ENCODE assay signal across 22 cellular contexts in genomic region chr7:149093228-149093627, GRCh38. TPM values are rescaled to one million over a fixed set of nuclear protein-coding genes. Genes with fewer than 3 reads are reported as not detected.
DNase-seq lines count a peak whose midpoint lies in the region; ATAC-seq, FAIRE-seq and TF ChIP-seq lines count a peak whose summit lies in the region.
"Had no signal": no experiment of that assay in that cellular context is flagged by ENCODE, and none has a peak within 500 bp of the region (broad histone marks: within the 10 kb centered on the region; RNA-seq: fewer than 3 reads in every experiment).

No MANE protein-coding gene starts in this region.

- intact Hi-C loops in HepG2 (cut with micrococcal nuclease; ENCODE audit: unreplicated experiment), result loop anchor here (2.0 kb wide), 1 partner anchor 18 kb away; no protein-coding TSS in a partner anchor
- intact Hi-C loops in right lobe of liver (cut with DNase I), result loop anchor here in 1 of 2 donors (10.0 kb wide), 1 partner anchor 88 kb away; no protein-coding TSS in a partner anchor

- BruUV-seq in HepG2 (replicated peaks; lab: Mats Ljungman, UMichigan), result no TSS peak

- TF ChIP-seq POLR2A in HepG2 (IDR thresholded peaks at IDR 0.05; ENCODE audit: insufficient read depth in 1 of 2, low read depth in 2 of 2, low read length in 2 of 2) (no peak), right lobe of liver (IDR thresholded peaks at IDR 0.05) (no peak)

- TF ChIP-seq RAD21 in HepG2 (CRISPR knock-in tag; IDR thresholded peaks at IDR 0.05), result no peak

- no peaks in the 10 kb centered on the region for H3K36me3 ChIP-seq in HepG2 (replicated peaks in 1 of 2; ENCODE audit: control insufficient read depth in 1 of 2, insufficient read depth in 2 of 2, low read length in 2 of 2)
- no peaks in the 10 kb centered on the region for H3K36me3 ChIP-seq in right lobe of liver
- no peaks in the 10 kb centered on the region for H3K36me3 ChIP-seq in OCI-LY3 (replicated peaks; ENCODE audit: low read depth, low read length)
- H3K36me3 ChIP-seq: thoracic aorta had no signal

- peaks cover 8% of the 10 kb centered on the region for H3K79me2 ChIP-seq in HepG2 (ENCODE audit: insufficient read depth, low read length)
- H3K79me2 ChIP-seq in OCI-LY3 (ENCODE audit: low read length), result peaks cover 19% of the 10 kb centered on the region

- H3K9ac ChIP-seq in HepG2 (ENCODE audit: insufficient read depth, low read depth, low read length) (no peak overlapping the region), OCI-LY3 (ENCODE audit: low read length) (peak overlapping the region; percentile 46; the same call in 1 of the 2 replicates)

- TF ChIP-seq EP300 in HepG2 (IDR thresholded peaks at IDR 0.05; ENCODE audit: low read depth in 2 of 2, low read length in 2 of 2), result no peak
- TF ChIP-seq EP300 in HepG2 (CRISPR knock-in tag; IDR thresholded peaks at IDR 0.05; ENCODE audit: borderline replicate concordance), result no peak

- H3K4me3 ChIP-seq in HepG2 (replicated peaks in 1 of 3; ENCODE audit: insufficient read depth in 1 of 3, low read depth in 2 of 3, low read length in 3 of 3) (no peak overlapping the region), right lobe of liver (no peak overlapping the region), OCI-LY3 (ENCODE audit: low read length) (peak overlapping the region; percentile 36), fibroblast of villous mesenchyme (ENCODE audit: low read depth, low read length) (no peak overlapping the region)
- H3K4me3 ChIP-seq: thoracic aorta had no signal

- H3K4me1 ChIP-seq in HepG2 (ENCODE audit: insufficient read depth, low read length) (peaks cover 19% of the 10 kb centered on the region), right lobe of liver (peaks cover 0 to 10% (median 2%) of the 10 kb centered on the region in 4 donors), OCI-LY3 (ENCODE audit: low read length) (peaks cover 32% of the 10 kb centered on the region), foreskin keratinocyte (no peaks in the 10 kb centered on the region)

- peak overlapping the region; percentile 11 for H2AFZ ChIP-seq in HepG2 (ENCODE audit: low read length)
- no peak overlapping the region for H2AFZ ChIP-seq in OCI-LY3 (ENCODE audit: low read depth, low read length)

- H3K27ac ChIP-seq in HepG2 (ENCODE audit: extremely low read length, insufficient read depth, low read length), result no peak overlapping the region
- no peak overlapping the region for H3K27ac ChIP-seq in right lobe of liver
- peak overlapping the region; percentile 93 for H3K27ac ChIP-seq in OCI-LY3 (ENCODE audit: low read length)
- no peak overlapping the region for H3K27ac ChIP-seq in foreskin keratinocyte

- DNase-seq in HepG2 (ENCODE audit: low spot score) (no peak), right lobe of liver (no peak), fibroblast of villous mesenchyme (ENCODE audit: low read depth) (peak; percentile 8), foreskin keratinocyte (no peak), NCI-H1105 treated with DMSO at 0.1 percent for 48 hours (lab: John Stamatoyannopoulos, UW) (no peak), COLO829 (ENCODE audit: low spot score) (no peak)
- DNase-seq: ACHN; activated B cell treated with CpG ODN at 0.5 μM for 24 hours; activated CD4-positive, alpha-beta memory T cell treated with anti-CD3 and anti-CD28 coated beads, Interleukin-2, amount 10 ng/mL, durations not matched to agents 7 days and 5 days; activated naive CD4-positive, alpha-beta T cell treated with anti-CD3 and anti-CD28 coated beads, Interleukin-2, amount 50 U/mL, for 16 hours; activated T-cell treated with anti-CD3 and anti-CD28 coated beads, Interleukin-2, amount 50 U/mL, for 1 hour; cerebellar nuclear complex; effector CD4-positive, alpha-beta T cell; GDM1; HCEC 1CT; kidney glomerular epithelial cell; NCI-H2171 treated with DMSO at 0.1 percent for 48 hours; Right ventricle myocardium superior had no signal

- H4K20me1 ChIP-seq in HepG2 (ENCODE audit: insufficient read depth, low read length) (no peaks in the 10 kb centered on the region), OCI-LY3 (ENCODE audit: insufficient read depth, low read length) (no peaks in the 10 kb centered on the region)

- no peaks in the 10 kb centered on the region for H3K9me3 ChIP-seq in HepG2 (ENCODE audit: low read length)
- H3K9me3 ChIP-seq in right lobe of liver, result no peaks in the 10 kb centered on the region
- no peaks in the 10 kb centered on the region for H3K9me3 ChIP-seq in OCI-LY3 (ENCODE audit: insufficient read depth, low read length)
- H3K9me3 ChIP-seq: thoracic aorta had no signal

- no peak for ATAC-seq in HepG2
- no peak for ATAC-seq in right lobe of liver
- no peak for ATAC-seq in HG03432 (IDR thresholded peaks at IDR 0.05; ENCODE audit: unreplicated experiment)
- no peak for ATAC-seq in foreskin keratinocyte

- H3K27me3 ChIP-seq in HepG2 (ENCODE audit: control insufficient read depth in 1 of 2, insufficient read depth in 2 of 2, low read length in 2 of 2), result peaks cover 0 to 5% of the 10 kb centered on the region in 2 experiments; a peak in 1 of 5 replicates
- H3K27me3 ChIP-seq in right lobe of liver, result no peaks in the 10 kb centered on the region
- no peaks in the 10 kb centered on the region for H3K27me3 ChIP-seq in OCI-LY3 (ENCODE audit: low read depth, low read length)
- no peaks in the 10 kb centered on the region for H3K27me3 ChIP-seq in foreskin keratinocyte

- FAIRE-seq in HepG2 (lab: Jason Lieb, UNC), result no peak
- FAIRE-seq: GM12892 had no signal

- POLR2A ChIA-PET in HepG2 (lab: Yijun Ruan, JAX), result interaction anchor here (0.5 kb wide), 1 partner anchor 255 kb away, joined by 3 read pairs; no protein-coding TSS in a partner anchor

- TF ChIP-seq CTCF in HepG2 (CRISPR knock-in tag; IDR thresholded peaks at IDR 0.05) (no peak), right lobe of liver (IDR thresholded peaks at IDR 0.05) (no peak), OCI-LY3 (IDR thresholded peaks at IDR 0.05; ENCODE audit: low read depth, low read length) (no peak), fibroblast of villous mesenchyme (IDR thresholded peaks at IDR 0.05; ENCODE audit: insufficient read depth, low read depth, low read length) (no peak), foreskin keratinocyte (conservative IDR thresholded peaks at IDR 0.05) (no peak)

- no peak overlapping the region; the same call in 1 of the 2 replicates for H3K4me2 ChIP-seq in HepG2 (ENCODE audit: low read depth, low read length)
- peak overlapping the region; percentile 59 for H3K4me2 ChIP-seq in OCI-LY3 (ENCODE audit: low read length)

- WGBS in HepG2 (ENCODE audit: low lambda C conversion rate), result 27% methylated on average over 4 of the region's 4 CpGs
- 46% methylated on average over 4 of the region's 4 CpGs for WGBS in right lobe of liver (ENCODE audit: insufficient coverage, low coverage, low lambda C conversion rate, missing lambda C conversion rate)

- CTCF ChIA-PET in HepG2 (lab: Yijun Ruan, JAX; ENCODE audit: low intra/inter-chr PET ratio, low total read pairs), result no interaction called here

- in situ Hi-C loops in HepG2 (cut with HindIII; ENCODE audit: extremely low pct_ligation_motif_present, low pct_unique_long_range_greater_than_20kb), result no loop called here

RNA-seq across cellular contexts. Expression of gene ZNF786, which starts 2.7 kb away (rescaled TPM):
- total RNA-seq in HepG2 (2016; rRNA removed; fragmentation: Illumina TruSeq; extraction: Trizol) (4.0 and 4.3 TPM in 2 replicates), right lobe of liver (1 to 10 TPM; 2.0 to 2.7 (median 2.4) TPM), fibroblast of villous mesenchyme (6.1 and 9.1 TPM in 2 replicates), foreskin keratinocyte (5.5 and 5.6 TPM in 2 replicates)
- 0.79 and 0.81 TPM in 2 replicates for total RNA-seq in HepG2 (2016; cell fraction: cytosol; rRNA removed; fragmentation: Illumina TruSeq; extraction: Trizol; ENCODE audit: low read depth)
- 4.0 and 4.4 TPM in 2 replicates for total RNA-seq in HepG2 (2016; cell fraction: insoluble cytoplasmic fraction; rRNA removed; fragmentation: Illumina TruSeq; extraction: Trizol)
- total RNA-seq in HepG2 (2016; cell fraction: membrane; rRNA removed; fragmentation: Illumina TruSeq; extraction: Trizol), result 2.8 and 3.0 TPM in 2 replicates
- 3.2 and 4.4 TPM in 2 replicates for total RNA-seq in HepG2 (2016; cell fraction: nucleus; rRNA removed; fragmentation: Illumina TruSeq; extraction: Trizol)
- polyA plus RNA-seq in HepG2 (2011; rRNA removed) (2.0 and 2.8 TPM in 2 replicates), foreskin keratinocyte (2.8 TPM in 2 replicates)
- polyA plus RNA-seq in HepG2 (2011; cell fraction: cytosol; rRNA removed), result 2.0 and 2.2 TPM in 2 replicates
- polyA plus RNA-seq in HepG2 (2011; cell fraction: nucleus; rRNA removed), result 3.3 and 4.5 TPM in 2 replicates
- polyA plus RNA-seq in HepG2 (2012), result 2.0 and 2.5 TPM in 2 replicates
- 0.37 and 0.44 TPM in 2 replicates for polyA plus RNA-seq in HepG2 (2016; cell fraction: cytosol; fragmentation: Illumina TruSeq; extraction: Trizol; ENCODE audit: low read depth)
- 4.1 and 4.2 TPM in 2 replicates for polyA plus RNA-seq in HepG2 (2016; cell fraction: insoluble cytoplasmic fraction; fragmentation: Illumina TruSeq; extraction: Trizol; ENCODE audit: low read depth)
- 1.1 and 1.2 TPM in 2 replicates for polyA plus RNA-seq in HepG2 (2016; cell fraction: membrane; fragmentation: Illumina TruSeq; extraction: Trizol; ENCODE audit: low read depth)
- 7.1 and 7.5 TPM in 2 replicates for polyA plus RNA-seq in HepG2 (2016; cell fraction: nucleus; fragmentation: Illumina TruSeq; extraction: Trizol; ENCODE audit: insufficient read depth, low read depth)
- polyA minus RNA-seq in HepG2 (2011; rRNA and poly(A)+ RNA removed; ENCODE audit: low replicate concordance), result 5.7 and 7.5 TPM in 2 replicates
- 2.5 and 2.9 TPM in 2 replicates for polyA minus RNA-seq in HepG2 (2011; cell fraction: cytosol; rRNA and poly(A)+ RNA removed)
- polyA minus RNA-seq in HepG2 (2011; cell fraction: nucleus; rRNA and poly(A)+ RNA removed), result 4.9 and 6.2 TPM in 2 replicates

RNA-seq across cellular contexts. Expression of gene ZNF425, which starts 32.9 kb away (rescaled TPM):
- 0.97 and 1.1 TPM in 2 replicates for total RNA-seq in HepG2 (2016; rRNA removed; fragmentation: Illumina TruSeq; extraction: Trizol)
- 0.09 and 0.61 TPM in 2 replicates for total RNA-seq in HepG2 (2016; cell fraction: cytosol; rRNA removed; fragmentation: Illumina TruSeq; extraction: Trizol; ENCODE audit: low read depth)
- total RNA-seq in HepG2 (2016; cell fraction: insoluble cytoplasmic fraction; rRNA removed; fragmentation: Illumina TruSeq; extraction: Trizol), result 0.82 and 1.1 TPM in 2 replicates
- total RNA-seq in HepG2 (2016; cell fraction: membrane; rRNA removed; fragmentation: Illumina TruSeq; extraction: Trizol), result 0.24 and 0.49 TPM in 2 replicates
- total RNA-seq in HepG2 (2016; cell fraction: nucleus; rRNA removed; fragmentation: Illumina TruSeq; extraction: Trizol), result 0.43 and 0.53 TPM in 2 replicates
- 0.51 and 0.55 TPM in 2 replicates for polyA plus RNA-seq in HepG2 (2011; rRNA removed)
- 0.51 and 0.69 TPM in 2 replicates for polyA plus RNA-seq in HepG2 (2011; cell fraction: cytosol; rRNA removed)
- polyA plus RNA-seq in HepG2 (2011; cell fraction: nucleus; rRNA removed), result 0.42 and 0.66 TPM in 2 replicates
- polyA plus RNA-seq in HepG2 (2012), result 0.97 and 1.6 TPM in 2 replicates
- 0.28 TPM in 1 of 2 replicates, not detected in the other for polyA plus RNA-seq in HepG2 (2016; cell fraction: cytosol; fragmentation: Illumina TruSeq; extraction: Trizol; ENCODE audit: low read depth)
- polyA plus RNA-seq in HepG2 (2016; cell fraction: insoluble cytoplasmic fraction; fragmentation: Illumina TruSeq; extraction: Trizol; ENCODE audit: low read depth), result 0.74 and 1.1 TPM in 2 replicates
- polyA plus RNA-seq in HepG2 (2016; cell fraction: membrane; fragmentation: Illumina TruSeq; extraction: Trizol; ENCODE audit: low read depth), result 0.17 and 0.31 TPM in 2 replicates
- 0.93 and 1.4 TPM in 2 replicates for polyA plus RNA-seq in HepG2 (2016; cell fraction: nucleus; fragmentation: Illumina TruSeq; extraction: Trizol; ENCODE audit: insufficient read depth, low read depth)
- polyA minus RNA-seq in HepG2 (2011; rRNA and poly(A)+ RNA removed; ENCODE audit: low replicate concordance), result 0.16 and 1.4 TPM in 2 replicates
- polyA minus RNA-seq in HepG2 (2011; cell fraction: cytosol; rRNA and poly(A)+ RNA removed), result 0.62 and 1.7 TPM in 2 replicates
- polyA minus RNA-seq in HepG2 (2011; cell fraction: nucleus; rRNA and poly(A)+ RNA removed), result 0.77 and 1.2 TPM in 2 replicates
- total RNA-seq in right lobe of liver, result 1 to 10 TPM in 1 of 6 experiments, under 1 TPM in 5; 0.06 to 1.4 (median 0.44) TPM
- 2.9 and 3.5 TPM in 2 replicates for total RNA-seq in fibroblast of villous mesenchyme
- 1.7 and 3.0 TPM in 2 replicates for total RNA-seq in foreskin keratinocyte
- polyA plus RNA-seq in foreskin keratinocyte, result 0.95 and 1.1 TPM in 2 replicates

RNA-seq across cellular contexts. Expression of gene ZNF398, which starts 54.0 kb away (rescaled TPM):
- total RNA-seq in HepG2 (2016; rRNA removed; fragmentation: Illumina TruSeq; extraction: Trizol) (8.9 and 10.4 TPM in 2 replicates), right lobe of liver (1 to 10 TPM; 5.3 to 7.9 (median 6.2) TPM), fibroblast of villous mesenchyme (16.1 and 18.6 TPM in 2 replicates), foreskin keratinocyte (15.4 and 15.7 TPM in 2 replicates)
- total RNA-seq in HepG2 (2016; cell fraction: cytosol; rRNA removed; fragmentation: Illumina TruSeq; extraction: Trizol; ENCODE audit: low read depth), result 14.2 and 15.4 TPM in 2 replicates
- total RNA-seq in HepG2 (2016; cell fraction: insoluble cytoplasmic fraction; rRNA removed; fragmentation: Illumina TruSeq; extraction: Trizol), result 8.5 and 9.2 TPM in 2 replicates
- total RNA-seq in HepG2 (2016; cell fraction: membrane; rRNA removed; fragmentation: Illumina TruSeq; extraction: Trizol), result 6.4 and 7.2 TPM in 2 replicates
- 10.8 and 11.7 TPM in 2 replicates for total RNA-seq in HepG2 (2016; cell fraction: nucleus; rRNA removed; fragmentation: Illumina TruSeq; extraction: Trizol)
- polyA plus RNA-seq in HepG2 (2011; rRNA removed) (3.0 and 3.4 TPM in 2 replicates), foreskin keratinocyte (4.0 and 4.2 TPM in 2 replicates)
- 1.4 and 1.9 TPM in 2 replicates for polyA plus RNA-seq in HepG2 (2011; cell fraction: cytosol; rRNA removed)
- polyA plus RNA-seq in HepG2 (2011; cell fraction: nucleus; rRNA removed), result 5.8 and 7.1 TPM in 2 replicates
- polyA plus RNA-seq in HepG2 (2012), result 3.2 and 3.4 TPM in 2 replicates
- 0.38 and 0.57 TPM in 2 replicates for polyA plus RNA-seq in HepG2 (2016; cell fraction: cytosol; fragmentation: Illumina TruSeq; extraction: Trizol; ENCODE audit: low read depth)
- 5.1 and 6.1 TPM in 2 replicates for polyA plus RNA-seq in HepG2 (2016; cell fraction: insoluble cytoplasmic fraction; fragmentation: Illumina TruSeq; extraction: Trizol; ENCODE audit: low read depth)
- 1.7 and 1.9 TPM in 2 replicates for polyA plus RNA-seq in HepG2 (2016; cell fraction: membrane; fragmentation: Illumina TruSeq; extraction: Trizol; ENCODE audit: low read depth)
- polyA plus RNA-seq in HepG2 (2016; cell fraction: nucleus; fragmentation: Illumina TruSeq; extraction: Trizol; ENCODE audit: insufficient read depth, low read depth), result 7.1 and 7.4 TPM in 2 replicates
- polyA minus RNA-seq in HepG2 (2011; rRNA and poly(A)+ RNA removed; ENCODE audit: low replicate concordance), result 23.8 and 53.0 TPM in 2 replicates
- polyA minus RNA-seq in HepG2 (2011; cell fraction: cytosol; rRNA and poly(A)+ RNA removed), result 4.0 and 5.1 TPM in 2 replicates
- 17.5 and 21.4 TPM in 2 replicates for polyA minus RNA-seq in HepG2 (2011; cell fraction: nucleus; rRNA and poly(A)+ RNA removed)
